ENCODE assay signal across 35 cellular contexts in genomic region chr20:45639687-45640086, GRCh38. TPM values are rescaled to one million over a fixed set of nuclear protein-coding genes. Genes with fewer than 3 reads are reported as not detected.
"Had no signal": no experiment of that assay in that cellular context is flagged by ENCODE, and none has a peak within 500 bp of the region (broad histone marks: within the 10 kb centered on the region; RNA-seq: fewer than 3 reads in every experiment).

No MANE protein-coding gene starts in this region.

- H3K9me3 ChIP-seq: ascending aorta had no signal

- H3K4me3 ChIP-seq: ascending aorta, cardiac muscle cell had no signal

- DNase-seq: activated B cell treated with CpG ODN at 0.5 μM for 24 hours; activated CD4-positive, alpha-beta memory T cell treated with anti-CD3 and anti-CD28 coated beads for 36 hours; activated CD4-positive, alpha-beta T cell treated with anti-CD3 and anti-CD28 coated beads for 4 hours; activated CD4-positive, alpha-beta T cell treated with anti-CD3 and anti-CD28 coated beads, Interleukin-2, amount 10 ng/mL, durations not matched to agents 24 days and 14 days; activated CD4-positive, alpha-beta T cell treated with anti-CD3 and anti-CD28 coated beads, Interleukin-2, amount 50 U/mL, for 1 hour; activated CD4-positive, alpha-beta T cell treated with anti-CD3 and anti-CD28 coated beads, Interleukin-2, amount 50 U/mL, for 4 hours; activated CD4-positive, CD25-positive, alpha-beta regulatory T cell treated with anti-CD3 and anti-CD28 coated beads, Interleukin-2, amount 50 U/mL, for 72 hours; activated CD8-positive, alpha-beta memory T cell treated with anti-CD3 and anti-CD28 coated beads, Interleukin-2, amount 50 U/mL, for 4 hours; activated CD8-positive, alpha-beta T cell treated with anti-CD3 and anti-CD28 coated beads for 36 hours; activated effector memory CD4-positive, alpha-beta T cell treated with Interleukin-2 at 50 U/mL for 16 hours; activated gamma-delta T cell; activated naive CD4-positive, alpha-beta T cell treated with anti-CD3 and anti-CD28 coated beads, Interleukin-2, amount 10 ng/mL, durations not matched to agents 7 days and 5 days; activated naive CD4-positive, alpha-beta T cell treated with Interleukin-2 at 50 U/mL for 16 hours; activated naive CD8-positive, alpha-beta T cell treated with anti-CD3 and anti-CD28 coated beads, Interleukin-2, amount 10 ng/mL, durations not matched to agents 7 days and 5 days; activated naive CD8-positive, alpha-beta T cell treated with anti-CD3 and anti-CD28 coated beads, Interleukin-2, amount 50 U/mL, for 24 hours; activated T-cell treated with anti-CD3 and anti-CD28 coated beads for 4 hours; activated T-cell treated with anti-CD3 and anti-CD28 coated beads, Interleukin-2, amount 50 U/mL, for 1 hour; activated T-cell treated with anti-CD3 and anti-CD28 coated beads, Interleukin-2, amount 50 U/mL, for 4 hours; activated T-cell treated with anti-CD3 and anti-CD28 coated beads, Interleukin-2, amount 50 U/mL, for 72 hours; amygdala; anterior cingulate cortex; caudate nucleus; cerebellar nuclear complex; T-helper 2 cell; T-helper 9 cell had no signal

- H3K36me3 ChIP-seq: ascending aorta, cardiac muscle cell had no signal

- H3K4me1 ChIP-seq: ascending aorta had no signal

- ATAC-seq: activated CD8-positive, alpha-beta T cell treated with anti-CD3 and anti-CD28 coated beads for 36 hours; activated naive CD8-positive, alpha-beta T cell treated with anti-CD3 and anti-CD28 coated beads, Interleukin-2, amount 50 U/mL, for 24 hours; activated T-cell treated with anti-CD3 and anti-CD28 coated beads, Interleukin-2, amount 50 U/mL, for 4 hours; activated T-cell treated with anti-CD3 and anti-CD28 coated beads, Interleukin-2, amount 50 U/mL, for 72 hours; activated T-helper 17 cell treated with anti-CD3 and anti-CD28 coated beads, Interleukin-2, amount 50 U/mL, for 72 hours had no signal

- FAIRE-seq: bronchial epithelial cell, TTC549 had no signal

- H3K27me3 ChIP-seq: ascending aorta, cardiac muscle cell had no signal

- H3K27ac ChIP-seq: ascending aorta, cardiac muscle cell, VCaP had no signal

RNA-seq across cellular contexts. Expression of gene WFDC9, which starts 8.6 kb away (rescaled TPM):
- total RNA-seq: activated B cell treated with CpG ODN at 0.5 μM for 24 hours; activated CD4-positive, alpha-beta memory T cell treated with anti-CD3 and anti-CD28 coated beads for 36 hours; activated CD4-positive, alpha-beta T cell treated with anti-CD3 and anti-CD28 coated beads, Interleukin-2, amount 10 ng/mL, durations not matched to agents 24 days and 14 days; activated CD8-positive, alpha-beta memory T cell treated with anti-CD3 and anti-CD28 coated beads for 36 hours; activated CD8-positive, alpha-beta T cell treated with anti-CD3 and anti-CD28 coated beads for 36 hours; activated naive CD8-positive, alpha-beta T cell treated with anti-CD3 and anti-CD28 coated beads, Interleukin-2, amount 10 ng/mL, durations not matched to agents 7 days and 5 days; activated T-cell treated with anti-CD3 and anti-CD28 coated beads, Interleukin-2, amount 50 U/mL, for 4 hours; activated T-cell treated with anti-CD3 and anti-CD28 coated beads, Interleukin-2, amount 50 U/mL, for 72 hours; activated T-helper 1 cell treated with anti-CD3 and anti-CD28 coated beads, Interleukin-12 subunit alpha, Interleukin-12 subunit beta, Interleukin-2, Interleukin-4 antibody, amounts not matched to agents 30 ng/mL and 10 ng/mL and 1 ng/mL, durations not matched to agents 14 hours and 24 hours and 36 hours; activated T-helper 17 cell treated with anti-CD3 and anti-CD28 coated beads, Interleukin-2, amount 50 U/mL, for 72 hours; ascending aorta; bronchial epithelial cell; cardiac muscle cell; chondrocyte had no signal
- polyA plus RNA-seq: adipose tissue, cardiac muscle cell had no signal

RNA-seq across cellular contexts. Expression of gene WFDC10A, which starts 10.1 kb away (rescaled TPM):
- total RNA-seq: activated B cell treated with CpG ODN at 0.5 μM for 24 hours; activated CD4-positive, alpha-beta memory T cell treated with anti-CD3 and anti-CD28 coated beads for 36 hours; activated CD4-positive, alpha-beta T cell treated with anti-CD3 and anti-CD28 coated beads, Interleukin-2, amount 10 ng/mL, durations not matched to agents 24 days and 14 days; activated CD8-positive, alpha-beta memory T cell treated with anti-CD3 and anti-CD28 coated beads for 36 hours; activated CD8-positive, alpha-beta T cell treated with anti-CD3 and anti-CD28 coated beads for 36 hours; activated naive CD8-positive, alpha-beta T cell treated with anti-CD3 and anti-CD28 coated beads, Interleukin-2, amount 10 ng/mL, durations not matched to agents 7 days and 5 days; activated T-cell treated with anti-CD3 and anti-CD28 coated beads, Interleukin-2, amount 50 U/mL, for 4 hours; activated T-cell treated with anti-CD3 and anti-CD28 coated beads, Interleukin-2, amount 50 U/mL, for 72 hours; activated T-helper 1 cell treated with anti-CD3 and anti-CD28 coated beads, Interleukin-12 subunit alpha, Interleukin-12 subunit beta, Interleukin-2, Interleukin-4 antibody, amounts not matched to agents 30 ng/mL and 10 ng/mL and 1 ng/mL, durations not matched to agents 14 hours and 24 hours and 36 hours; activated T-helper 17 cell treated with anti-CD3 and anti-CD28 coated beads, Interleukin-2, amount 50 U/mL, for 72 hours; ascending aorta; bronchial epithelial cell; cardiac muscle cell; chondrocyte had no signal
- polyA plus RNA-seq: adipose tissue, cardiac muscle cell had no signal

RNA-seq across cellular contexts. Expression of gene WFDC11, which starts 30.4 kb away (rescaled TPM):
- total RNA-seq: activated B cell treated with CpG ODN at 0.5 μM for 24 hours; activated CD4-positive, alpha-beta memory T cell treated with anti-CD3 and anti-CD28 coated beads for 36 hours; activated CD4-positive, alpha-beta T cell treated with anti-CD3 and anti-CD28 coated beads, Interleukin-2, amount 10 ng/mL, durations not matched to agents 24 days and 14 days; activated CD8-positive, alpha-beta memory T cell treated with anti-CD3 and anti-CD28 coated beads for 36 hours; activated CD8-positive, alpha-beta T cell treated with anti-CD3 and anti-CD28 coated beads for 36 hours; activated naive CD8-positive, alpha-beta T cell treated with anti-CD3 and anti-CD28 coated beads, Interleukin-2, amount 10 ng/mL, durations not matched to agents 7 days and 5 days; activated T-cell treated with anti-CD3 and anti-CD28 coated beads, Interleukin-2, amount 50 U/mL, for 4 hours; activated T-cell treated with anti-CD3 and anti-CD28 coated beads, Interleukin-2, amount 50 U/mL, for 72 hours; activated T-helper 1 cell treated with anti-CD3 and anti-CD28 coated beads, Interleukin-12 subunit alpha, Interleukin-12 subunit beta, Interleukin-2, Interleukin-4 antibody, amounts not matched to agents 30 ng/mL and 10 ng/mL and 1 ng/mL, durations not matched to agents 14 hours and 24 hours and 36 hours; activated T-helper 17 cell treated with anti-CD3 and anti-CD28 coated beads, Interleukin-2, amount 50 U/mL, for 72 hours; ascending aorta; bronchial epithelial cell; cardiac muscle cell; chondrocyte had no signal
- polyA plus RNA-seq: adipose tissue, cardiac muscle cell had no signal
